ENCODE assay signal across 1 cellular context in genomic region chr4:25312496-25313193, GRCh38.
A peak's percentile ranks its signal among the peaks of the same experiment; 100 is the strongest.
TF ChIP-seq lines count a peak whose summit lies in the region.

A gene with protein sequence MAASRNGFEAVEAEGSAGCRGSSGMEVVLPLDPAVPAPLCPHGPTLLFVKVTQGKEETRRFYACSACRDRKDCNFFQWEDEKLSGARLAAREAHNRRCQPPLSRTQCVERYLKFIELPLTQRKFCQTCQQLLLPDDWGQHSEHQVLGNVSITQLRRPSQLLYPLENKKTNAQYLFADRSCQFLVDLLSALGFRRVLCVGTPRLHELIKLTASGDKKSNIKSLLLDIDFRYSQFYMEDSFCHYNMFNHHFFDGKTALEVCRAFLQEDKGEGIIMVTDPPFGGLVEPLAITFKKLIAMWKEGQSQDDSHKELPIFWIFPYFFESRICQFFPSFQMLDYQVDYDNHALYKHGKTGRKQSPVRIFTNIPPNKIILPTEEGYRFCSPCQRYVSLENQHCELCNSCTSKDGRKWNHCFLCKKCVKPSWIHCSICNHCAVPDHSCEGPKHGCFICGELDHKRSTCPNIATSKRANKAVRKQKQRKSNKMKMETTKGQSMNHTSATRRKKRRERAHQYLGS (plus strand): TSS chr4:25312774. CDS start chr4:25312810, 36 bp downstream.

TF ChIP-seq in K562, 482 proteins besides CTCF, POLR2A, EP300 and RAD21 (continued from another document and continues in another):
- no peak for TF ChIP-seq PBX2 (CRISPR knock-in tag; IDR thresholded peaks at IDR 0.05; ENCODE audit: low read depth)
- TF ChIP-seq PBX2 (tag; conservative IDR thresholded peaks at IDR 0.05; ENCODE audit: low read depth) = no peak
- no peak for TF ChIP-seq PYGO2 (tag; IDR thresholded peaks at IDR 0.05)
- TF ChIP-seq, protein P1, sequence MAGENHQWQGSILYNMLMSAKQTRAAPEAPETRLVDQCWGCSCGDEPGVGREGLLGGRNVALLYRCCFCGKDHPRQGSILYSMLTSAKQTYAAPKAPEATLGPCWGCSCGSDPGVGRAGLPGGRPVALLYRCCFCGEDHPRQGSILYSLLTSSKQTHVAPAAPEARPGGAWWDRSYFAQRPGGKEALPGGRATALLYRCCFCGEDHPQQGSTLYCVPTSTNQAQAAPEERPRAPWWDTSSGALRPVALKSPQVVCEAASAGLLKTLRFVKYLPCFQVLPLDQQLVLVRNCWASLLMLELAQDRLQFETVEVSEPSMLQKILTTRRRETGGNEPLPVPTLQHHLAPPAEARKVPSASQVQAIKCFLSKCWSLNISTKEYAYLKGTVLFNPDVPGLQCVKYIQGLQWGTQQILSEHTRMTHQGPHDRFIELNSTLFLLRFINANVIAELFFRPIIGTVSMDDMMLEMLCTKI (IDR thresholded peaks at IDR 0.05; ENCODE audit: partially characterized antibody) = no peak
- TF ChIP-seq, protein P2, sequence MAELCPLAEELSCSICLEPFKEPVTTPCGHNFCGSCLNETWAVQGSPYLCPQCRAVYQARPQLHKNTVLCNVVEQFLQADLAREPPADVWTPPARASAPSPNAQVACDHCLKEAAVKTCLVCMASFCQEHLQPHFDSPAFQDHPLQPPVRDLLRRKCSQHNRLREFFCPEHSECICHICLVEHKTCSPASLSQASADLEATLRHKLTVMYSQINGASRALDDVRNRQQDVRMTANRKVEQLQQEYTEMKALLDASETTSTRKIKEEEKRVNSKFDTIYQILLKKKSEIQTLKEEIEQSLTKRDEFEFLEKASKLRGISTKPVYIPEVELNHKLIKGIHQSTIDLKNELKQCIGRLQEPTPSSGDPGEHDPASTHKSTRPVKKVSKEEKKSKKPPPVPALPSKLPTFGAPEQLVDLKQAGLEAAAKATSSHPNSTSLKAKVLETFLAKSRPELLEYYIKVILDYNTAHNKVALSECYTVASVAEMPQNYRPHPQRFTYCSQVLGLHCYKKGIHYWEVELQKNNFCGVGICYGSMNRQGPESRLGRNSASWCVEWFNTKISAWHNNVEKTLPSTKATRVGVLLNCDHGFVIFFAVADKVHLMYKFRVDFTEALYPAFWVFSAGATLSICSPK (IDR thresholded peaks at IDR 0.05; ENCODE audit: borderline replicate concordance) = no peak
- TF ChIP-seq SIN3B (IDR thresholded peaks at IDR 0.05; ENCODE audit: low read depth) = peak; percentile 98
- TF ChIP-seq CHAMP1 (IDR thresholded peaks at IDR 0.05) = peak; percentile 92
- TF ChIP-seq, protein P3, sequence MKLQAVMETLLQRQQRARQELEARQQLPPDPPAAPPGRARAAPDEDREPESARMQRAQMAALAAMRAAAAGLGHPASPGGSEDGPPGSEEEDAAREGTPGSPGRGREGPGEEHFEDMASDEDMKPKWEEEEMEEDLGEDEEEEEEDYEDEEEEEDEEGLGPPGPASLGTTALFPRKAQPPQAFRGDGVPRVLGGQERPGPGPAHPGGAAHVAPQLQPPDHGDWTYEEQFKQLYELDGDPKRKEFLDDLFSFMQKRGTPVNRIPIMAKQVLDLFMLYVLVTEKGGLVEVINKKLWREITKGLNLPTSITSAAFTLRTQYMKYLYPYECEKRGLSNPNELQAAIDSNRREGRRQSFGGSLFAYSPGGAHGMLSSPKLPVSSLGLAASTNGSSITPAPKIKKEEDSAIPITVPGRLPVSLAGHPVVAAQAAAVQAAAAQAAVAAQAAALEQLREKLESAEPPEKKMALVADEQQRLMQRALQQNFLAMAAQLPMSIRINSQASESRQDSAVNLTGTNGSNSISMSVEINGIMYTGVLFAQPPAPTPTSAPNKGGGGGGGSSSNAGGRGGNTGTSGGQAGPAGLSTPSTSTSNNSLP (IDR thresholded peaks at IDR 0.05; ENCODE audit: borderline replicate concordance, low read depth, low read length) = no peak
- TF ChIP-seq HNRNPUL1 (IDR thresholded peaks at IDR 0.05; ENCODE audit: low read length) = no peak
- TF ChIP-seq, protein P4, sequence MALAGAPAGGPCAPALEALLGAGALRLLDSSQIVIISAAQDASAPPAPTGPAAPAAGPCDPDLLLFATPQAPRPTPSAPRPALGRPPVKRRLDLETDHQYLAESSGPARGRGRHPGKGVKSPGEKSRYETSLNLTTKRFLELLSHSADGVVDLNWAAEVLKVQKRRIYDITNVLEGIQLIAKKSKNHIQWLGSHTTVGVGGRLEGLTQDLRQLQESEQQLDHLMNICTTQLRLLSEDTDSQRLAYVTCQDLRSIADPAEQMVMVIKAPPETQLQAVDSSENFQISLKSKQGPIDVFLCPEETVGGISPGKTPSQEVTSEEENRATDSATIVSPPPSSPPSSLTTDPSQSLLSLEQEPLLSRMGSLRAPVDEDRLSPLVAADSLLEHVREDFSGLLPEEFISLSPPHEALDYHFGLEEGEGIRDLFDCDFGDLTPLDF (CRISPR knock-in tag; IDR thresholded peaks at IDR 0.05) = no peak
- TF ChIP-seq ZNF407 (IDR thresholded peaks at IDR 0.05; ENCODE audit: low read depth) = no peak
- no peak for TF ChIP-seq ETS2 (tag; IDR thresholded peaks at IDR 0.05; ENCODE audit: borderline replicate concordance, poor library complexity, severe bottlenecking)
- TF ChIP-seq E2F6 (IDR thresholded peaks at IDR 0.05; ENCODE audit: borderline replicate concordance in 1 of 2, extremely low read depth in 1 of 2, insufficient read depth in 1 of 2, insufficient read length in 1 of 2, low read depth in 1 of 2, low read length in 1 of 2, poor library complexity in 1 of 2, severe bottlenecking in 1 of 2) = peak; percentile 21 to 69
- TF ChIP-seq ATF4 (CRISPR knock-in tag; IDR thresholded peaks at IDR 0.05) = no peak
- no peak for TF ChIP-seq ZEB2 (IDR thresholded peaks at IDR 0.05)
- no peak for TF ChIP-seq ZNF445 (CRISPR knock-in tag; IDR thresholded peaks at IDR 0.05; ENCODE audit: low read depth)
- TF ChIP-seq, protein P5, sequence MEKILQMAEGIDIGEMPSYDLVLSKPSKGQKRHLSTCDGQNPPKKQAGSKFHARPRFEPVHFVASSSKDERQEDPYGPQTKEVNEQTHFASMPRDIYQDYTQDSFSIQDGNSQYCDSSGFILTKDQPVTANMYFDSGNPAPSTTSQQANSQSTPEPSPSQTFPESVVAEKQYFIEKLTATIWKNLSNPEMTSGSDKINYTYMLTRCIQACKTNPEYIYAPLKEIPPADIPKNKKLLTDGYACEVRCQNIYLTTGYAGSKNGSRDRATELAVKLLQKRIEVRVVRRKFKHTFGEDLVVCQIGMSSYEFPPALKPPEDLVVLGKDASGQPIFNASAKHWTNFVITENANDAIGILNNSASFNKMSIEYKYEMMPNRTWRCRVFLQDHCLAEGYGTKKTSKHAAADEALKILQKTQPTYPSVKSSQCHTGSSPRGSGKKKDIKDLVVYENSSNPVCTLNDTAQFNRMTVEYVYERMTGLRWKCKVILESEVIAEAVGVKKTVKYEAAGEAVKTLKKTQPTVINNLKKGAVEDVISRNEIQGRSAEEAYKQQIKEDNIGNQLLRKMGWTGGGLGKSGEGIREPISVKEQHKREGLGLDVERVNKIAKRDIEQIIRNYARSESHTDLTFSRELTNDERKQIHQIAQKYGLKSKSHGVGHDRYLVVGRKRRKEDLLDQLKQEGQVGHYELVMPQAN (IDR thresholded peaks at IDR 0.05; ENCODE audit: borderline replicate concordance) = peak; percentile 92
